21 cellular contexts compared by ENCODE assay signal in genomic region chr1:219917851-219918466, GRCh38. TPM values are rescaled to one million over a fixed set of nuclear protein-coding genes. Genes with fewer than 3 reads are reported as not detected.
A peak's percentile ranks its signal among the peaks of the same experiment; 100 is the strongest.
DNase-seq lines count a peak whose midpoint lies in the region; ATAC-seq, FAIRE-seq and TF ChIP-seq lines count a peak whose summit lies in the region.
"Had no signal": no experiment of that assay in that cellular context is flagged by ENCODE, and none has a peak within 500 bp of the region (broad histone marks: within the 10 kb centered on the region; RNA-seq: fewer than 3 reads in every experiment).

No MANE protein-coding gene starts in this region.

- H3K4me1 ChIP-seq in A549 (peaks cover 8% of the 10 kb centered on the region; the same call in 2 of the 3 replicates), foreskin keratinocyte (no peaks in the 10 kb centered on the region)
- H3K4me1 ChIP-seq: body of pancreas, sigmoid colon, upper lobe of left lung had no signal

- no peaks in the 10 kb centered on the region for H3K9me3 ChIP-seq in A549
- H3K9me3 ChIP-seq: body of pancreas, sigmoid colon, upper lobe of left lung had no signal

- TF ChIP-seq EP300 in A549 (IDR thresholded peaks at IDR 0.05) = no peak

- TF ChIP-seq CTCF in A549 (IDR thresholded peaks at IDR 0.05) = no peak
- no peak for TF ChIP-seq CTCF in foreskin keratinocyte (conservative IDR thresholded peaks at IDR 0.05)

- ATAC-seq in A549 = peak; percentile 80 to 89
- peak; percentile 98 for ATAC-seq in foreskin keratinocyte
- ATAC-seq in stimulated activated naive B cell treated with anti-CD40 and anti-IgM and Interleukin-4, amounts not matched to agents 10 μg/mL and 1 μg/mL and 100 μg/mL, for 72 hours (replicated peaks) = no peak
- ATAC-seq in GM21515 (IDR thresholded peaks at IDR 0.05; ENCODE audit: unreplicated experiment) = no peak
- no peak for ATAC-seq in GM18861 (IDR thresholded peaks at IDR 0.05; ENCODE audit: unreplicated experiment)
- ATAC-seq: body of pancreas; stimulated activated effector memory CD8-positive, alpha-beta T cell treated with anti-CD3 and anti-CD28 coated beads, Interleukin-12 subunit alpha, Interleukin-12 subunit beta, amount 100 ng/mL, for 72 hours had no signal

- CTCF ChIA-PET in A549 (lab: Yijun Ruan, JAX) = no interaction called here

- no peak for TF ChIP-seq POLR2A in A549 (IDR thresholded peaks at IDR 0.05; ENCODE audit: low read length)

- no peaks in the 10 kb centered on the region for H3K9me3 Mint-ChIP-seq in stimulated activated naive B cell treated with anti-CD40 and anti-IgM and Interleukin-4, amounts not matched to agents 10 μg/mL and 1 μg/mL and 100 μg/mL, for 72 hours
- H3K9me3 Mint-ChIP-seq: CD8-positive, alpha-beta memory T cell; immature natural killer cell; stimulated activated effector memory CD8-positive, alpha-beta T cell treated with anti-CD3 and anti-CD28 coated beads, Interleukin-12 subunit alpha, Interleukin-12 subunit beta, amount 100 ng/mL, for 72 hours had no signal

- FAIRE-seq in A549 (lab: Jason Lieb, UNC) = no peak

- peaks cover 8 to 12% of the 10 kb centered on the region in 2 donors for H3K27me3 Mint-ChIP-seq in stimulated activated naive B cell treated with anti-CD40 and anti-IgM and Interleukin-4, amounts not matched to agents 10 μg/mL and 1 μg/mL and 100 μg/mL, for 72 hours

- no peak overlapping the region for H3K27ac Mint-ChIP-seq in stimulated activated naive B cell treated with anti-CD40 and anti-IgM and Interleukin-4, amounts not matched to agents 10 μg/mL and 1 μg/mL and 100 μg/mL, for 72 hours
- H3K27ac Mint-ChIP-seq: stimulated activated effector memory CD8-positive, alpha-beta T cell treated with anti-CD3 and anti-CD28 coated beads, Interleukin-12 subunit alpha, Interleukin-12 subunit beta, amount 100 ng/mL, for 72 hours had no signal

- TF ChIP-seq RAD21 in A549 (conservative IDR thresholded peaks at IDR 0.05 in 1 of 2, IDR thresholded peaks at IDR 0.05 in 1 of 2) = no peak

- H3K4me1 Mint-ChIP-seq in stimulated activated naive B cell treated with anti-CD40 and anti-IgM and Interleukin-4, amounts not matched to agents 10 μg/mL and 1 μg/mL and 100 μg/mL, for 72 hours = no peaks in the 10 kb centered on the region
- H3K4me1 Mint-ChIP-seq: CD8-positive, alpha-beta memory T cell; immature natural killer cell; stimulated activated effector memory CD8-positive, alpha-beta T cell treated with anti-CD3 and anti-CD28 coated beads, Interleukin-12 subunit alpha, Interleukin-12 subunit beta, amount 100 ng/mL, for 72 hours had no signal

- peaks cover 3% of the 10 kb centered on the region for H3K27me3 ChIP-seq in foreskin keratinocyte
- H3K27me3 ChIP-seq: body of pancreas, sigmoid colon, upper lobe of left lung had no signal

- H3K36me3 Mint-ChIP-seq in stimulated activated naive B cell treated with anti-CD40 and anti-IgM and Interleukin-4, amounts not matched to agents 10 μg/mL and 1 μg/mL and 100 μg/mL, for 72 hours = no peaks in the 10 kb centered on the region
- H3K36me3 Mint-ChIP-seq: CD8-positive, alpha-beta memory T cell; immature natural killer cell; stimulated activated effector memory CD8-positive, alpha-beta T cell treated with anti-CD3 and anti-CD28 coated beads, Interleukin-12 subunit alpha, Interleukin-12 subunit beta, amount 100 ng/mL, for 72 hours had no signal

- no peak overlapping the region for H3K4me3 ChIP-seq in A549
- H3K4me3 ChIP-seq: body of pancreas, sigmoid colon, SK-N-MC, upper lobe of left lung had no signal

- WGBS in A549 (ENCODE audit: missing lambda C conversion rate) = 61% methylated on average over 10 of the region's 10 CpGs

- no peak overlapping the region for H3K4me3 Mint-ChIP-seq in stimulated activated naive B cell treated with anti-CD40 and anti-IgM and Interleukin-4, amounts not matched to agents 10 μg/mL and 1 μg/mL and 100 μg/mL, for 72 hours
- H3K4me3 Mint-ChIP-seq: CD8-positive, alpha-beta memory T cell; immature natural killer cell; stimulated activated effector memory CD8-positive, alpha-beta T cell treated with anti-CD3 and anti-CD28 coated beads, Interleukin-12 subunit alpha, Interleukin-12 subunit beta, amount 100 ng/mL, for 72 hours had no signal

- H3K27ac ChIP-seq in A549 (no peak overlapping the region), foreskin keratinocyte (no peak overlapping the region)
- H3K27ac ChIP-seq: body of pancreas, sigmoid colon, SK-N-MC, upper lobe of left lung, VCaP had no signal

- DNase-seq in A549 (ENCODE audit: low read depth in 1 of 2, low spot score in 1 of 2) = peak in 1 of 2 experiments; percentile 73
- DNase-seq in HS-5 (ENCODE audit: low read depth) = peak; percentile 56
- peak; percentile 71 for DNase-seq in SW480 (ENCODE audit: low spot score)
- peak; percentile 74 to 87 for DNase-seq in foreskin keratinocyte
- no peak for DNase-seq in stimulated activated naive B cell treated with anti-CD40 and anti-IgM and Interleukin-4, amounts not matched to agents 10 μg/mL and 1 μg/mL and 100 μg/mL, for 72 hours
- DNase-seq in activated CD4-positive, CD25-positive, alpha-beta regulatory T cell treated with anti-CD3 and anti-CD28 coated beads, Interleukin-2, amount 50 U/mL, for 72 hours = no peak
- DNase-seq: activated effector memory CD4-positive, alpha-beta T cell treated with anti-CD3 and anti-CD28 coated beads, Interleukin-2, amount 50 U/mL, for 16 hours; body of pancreas; CD8-positive, alpha-beta memory T cell; foreskin melanocyte; H7; immature natural killer cell; sigmoid colon; upper lobe of left lung had no signal

- POLR2A ChIA-PET in A549 (lab: Yijun Ruan, JAX) = no interaction called here

- H3K4me2 ChIP-seq in A549 = no peak overlapping the region

TF ChIP-seq in A549, 52 proteins besides CTCF, POLR2A, EP300 and RAD21:
- TF ChIP-seq CBX8 (IDR thresholded peaks at IDR 0.05) (no peak), KDM5A (IDR thresholded peaks at IDR 0.05) (no peak), HES2 (IDR thresholded peaks at IDR 0.05) (0 out of 2 replicates have a peak, but pooled peaks have one; percentile 46), SMC3 (IDR thresholded peaks at IDR 0.05) (no peak), ZFP36 (IDR thresholded peaks at IDR 0.05; ENCODE audit: borderline replicate concordance, partially characterized antibody) (no peak), JUNB (IDR thresholded peaks at IDR 0.05) (0 out of 2 replicates have a peak, but pooled peaks have one; percentile 37), PHF8 (IDR thresholded peaks at IDR 0.05; ENCODE audit: borderline replicate concordance, low read depth) (no peak), REST (IDR thresholded peaks at IDR 0.05) (no peak), TFCP2L1 (CRISPR knock-in tag; IDR thresholded peaks at IDR 0.05) (no peak), HDAC2 (IDR thresholded peaks at IDR 0.05) (no peak), EHMT2 (IDR thresholded peaks at IDR 0.05; ENCODE audit: low read depth) (no peak), NR3C1 (IDR thresholded peaks at IDR 0.05) (no peak), MAFK (IDR thresholded peaks at IDR 0.05; ENCODE audit: partially characterized antibody) (peak; percentile 63), RARB (CRISPR knock-in tag; IDR thresholded peaks at IDR 0.05) (peak; percentile 66; the same call in 1 of the 2 replicates), HOXB5 (CRISPR knock-in tag; IDR thresholded peaks at IDR 0.05) (no peak), FOSL2 (IDR thresholded peaks at IDR 0.05) (peak; percentile 33; the same call in 1 of the 2 replicates), FOSL2 (CRISPR knock-in tag; IDR thresholded peaks at IDR 0.05) (peak; percentile 88), CBX2 (IDR thresholded peaks at IDR 0.05; ENCODE audit: borderline replicate concordance, low read depth) (no peak)
TF ChIP-seq in A549: peak in this region for 5.

RNA-seq across cellular contexts. Expression of gene SLC30A10, which starts 10.4 kb away (rescaled TPM):
- polyA plus RNA-seq in A549 (2011; rRNA removed) = 0.04 TPM in 1 of 2 replicates, not detected in the other
- polyA plus RNA-seq in A549 (2012; cell fraction: cytosol; rRNA removed) = 0.03 and 0.04 TPM in 2 replicates
- polyA plus RNA-seq in A549 (2012; cell fraction: nucleus; rRNA removed) = 0.04 and 0.06 TPM in 2 replicates
- 0.03 to 0.07 TPM (median 0.04 TPM) in 3 replicates for polyA plus RNA-seq in A549 (2017; fragmentation: RNase III; extraction: RNeasy Plus Mini Kit Qiagen cat#74134 plus additional on column Dnase treatment)
- not detected in 2 replicates for polyA minus RNA-seq in A549 (2011; rRNA and poly(A)+ RNA removed)
- not detected in 2 replicates for total RNA-seq in foreskin keratinocyte
- polyA plus RNA-seq in foreskin keratinocyte = not detected in 2 replicates
- total RNA-seq: A673; activated CD8-positive, alpha-beta memory T cell treated with anti-CD3 and anti-CD28 coated beads for 36 hours; CD8-positive, alpha-beta memory T cell; upper lobe of left lung had no signal
- polyA plus RNA-seq: CD8-positive, alpha-beta memory T cell; immature natural killer cell had no signal

Comparison
In these comparisons a context has a peak if more than half of its experiments do, and no peak if none do; other contexts are left out.
1. ATAC-seq: peak in A549 (2 of 2) and foreskin keratinocyte (single experiment); none in stimulated activated naive B cell treated with anti-CD40 and anti-IgM and Interleukin-4, amounts not matched to agents 10 μg/mL and 1 μg/mL and 100 μg/mL, for 72 hours (0 of 2), GM21515 (single experiment) and GM18861 (single experiment).
2. DNase-seq: peak in HS-5 (single experiment), SW480 (single experiment) and foreskin keratinocyte (2 of 2); none in stimulated activated naive B cell treated with anti-CD40 and anti-IgM and Interleukin-4, amounts not matched to agents 10 μg/mL and 1 μg/mL and 100 μg/mL, for 72 hours (single experiment) and activated CD4-positive, CD25-positive, alpha-beta regulatory T cell treated with anti-CD3 and anti-CD28 coated beads, Interleukin-2, amount 50 U/mL, for 72 hours (single experiment).